ENCODE assay signal across 10 cellular contexts in the genomic region with DNA sequence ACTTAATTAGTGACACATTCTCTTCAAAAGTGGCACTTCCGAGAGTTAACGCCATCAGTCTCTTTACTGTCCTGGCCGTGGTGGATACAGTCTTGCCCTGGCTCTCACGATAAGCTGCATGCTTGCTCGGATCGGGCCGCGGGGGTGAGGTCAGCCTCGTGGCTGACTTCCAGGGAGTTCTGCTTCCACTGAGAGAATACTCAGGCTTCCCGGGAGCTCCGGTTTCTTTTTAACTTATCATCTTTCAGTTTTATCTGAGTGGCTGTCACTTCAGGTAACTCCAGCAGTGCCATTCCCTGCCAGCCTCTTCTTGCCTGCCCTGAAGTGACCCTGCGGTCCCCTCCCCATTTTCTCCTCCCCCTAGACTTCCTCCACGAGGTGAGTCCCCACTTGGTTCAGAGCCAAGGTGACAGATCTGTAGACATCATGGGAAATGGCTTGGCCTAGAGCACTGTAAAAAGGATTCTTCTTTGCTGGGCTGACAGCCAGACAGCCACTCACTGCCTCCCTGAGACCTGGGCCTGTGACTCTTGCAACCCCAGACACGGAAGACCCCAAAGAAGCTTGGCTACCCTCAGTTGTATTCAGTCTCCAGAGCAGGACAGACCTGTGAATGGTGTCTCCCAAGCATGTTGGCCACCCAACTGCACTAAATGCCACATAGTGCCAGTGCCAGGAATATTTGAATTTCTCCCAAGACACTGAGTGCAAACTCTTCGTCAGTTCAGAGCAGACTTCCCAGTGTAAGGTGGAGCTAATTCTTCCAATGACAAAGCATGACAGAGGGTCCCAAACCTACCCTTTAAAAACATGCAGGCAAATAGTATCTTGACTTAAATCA.
DNase-seq lines count a peak whose midpoint lies in the region; ATAC-seq and TF ChIP-seq lines count a peak whose summit lies in the region.
"Had no signal": no experiment of that assay in that cellular context is flagged by ENCODE, and none has a peak within 500 bp of the region (broad histone marks: within the 10 kb centered on the region; RNA-seq: fewer than 3 reads in every experiment).

No MANE protein-coding gene starts in this region.

- H3K4me1 ChIP-seq in upper lobe of right lung: peaks cover 61% of the 10 kb centered on the region

- H3K9me3 Mint-ChIP-seq in mesothelial cell of epicardium: no peaks in the 10 kb centered on the region

- H3K4me3 Mint-ChIP-seq in mesothelial cell of epicardium: peak overlapping the region; percentile 17

- DNase-seq in NCI-H1105 (lab: John Stamatoyannopoulos, UW) (peak; percentile 69), dedifferentiated amniotic fluid mesenchymal stem cell (ENCODE audit: extremely low spot score) (peak; percentile 65), mesothelial cell of epicardium (ENCODE audit: low spot score in 2 of 2, unreplicated experiment in 2 of 2) (no peak), upper lobe of right lung (peak; percentile 78), HUDEP-2 (lab: John Stamatoyannopoulos, UW; ENCODE audit: unreplicated experiment in 76 of 76) (no peak), D341Med (ENCODE audit: low spot score) (no peak)
- DNase-seq: activated gamma-delta T cell; NCI-H2107; stimulated activated CD4-positive, alpha-beta T cell treated with anti-CD3 and anti-CD28 coated beads, Interleukin-2, amount 100 ng/mL, for 48 hours had no signal

- no peak overlapping the region for H3K4me3 ChIP-seq in upper lobe of right lung

- ATAC-seq in upper lobe of right lung: peak; percentile 71
- ATAC-seq in GM18520 (IDR thresholded peaks at IDR 0.05; ENCODE audit: unreplicated experiment): no peak

- no peaks in the 10 kb centered on the region for H3K9me3 ChIP-seq in upper lobe of right lung

- no peaks in the 10 kb centered on the region for H3K36me3 ChIP-seq in upper lobe of right lung

- no peaks in the 10 kb centered on the region for H3K36me3 Mint-ChIP-seq in mesothelial cell of epicardium

- H3K27ac ChIP-seq in upper lobe of right lung: peak overlapping the region; percentile 65

- no peaks in the 10 kb centered on the region for H3K27me3 ChIP-seq in upper lobe of right lung

- intact Hi-C loops in upper lobe of right lung (cut with DNase I): no loop called here

- no peaks in the 10 kb centered on the region for H3K27me3 Mint-ChIP-seq in mesothelial cell of epicardium (ENCODE audit: low read depth)

- peaks cover 59% of the 10 kb centered on the region for H3K4me1 Mint-ChIP-seq in mesothelial cell of epicardium

- peak overlapping the region; percentile 96 for H3K27ac Mint-ChIP-seq in mesothelial cell of epicardium

- TF ChIP-seq CTCF in mesothelial cell of epicardium (IDR thresholded peaks at IDR 0.05; ENCODE audit: unreplicated experiment) (no peak), upper lobe of right lung (IDR thresholded peaks at IDR 0.05) (no peak)

Comparison
In these comparisons a context has a peak if more than half of its experiments do, and no peak if none do; other contexts are left out.
1. DNase-seq: peak in NCI-H1105 (single experiment), dedifferentiated amniotic fluid mesenchymal stem cell (single experiment) and upper lobe of right lung (single experiment); none in mesothelial cell of epicardium (0 of 2), HUDEP-2 (0 of 76) and D341Med (single experiment).